In genomic region chr6:15897063-15897934, GRCh38 we compare ENCODE assay signal across 1 cellular context.
TF ChIP-seq lines count a peak whose summit lies in the region.

No MANE protein-coding gene starts in this region.

TF ChIP-seq in K562, 482 proteins besides CTCF, POLR2A, EP300 and RAD21 (continued from another document and continues in another):
- TF ChIP-seq IRF9 (tag; IDR thresholded peaks at IDR 0.05) (0 out of 2 replicates have a peak, but pooled peaks have one; percentile 30), ZNF165 (CRISPR knock-in tag; IDR thresholded peaks at IDR 0.05; ENCODE audit: borderline replicate concordance) (0 out of 2 replicates have a peak, but pooled peaks have one; percentile 40), PHB (CRISPR knock-in tag; IDR thresholded peaks at IDR 0.05) (no peak), RBM39 (optimal IDR thresholded peaks at IDR 0.05; ENCODE audit: low read depth, low read length) (no peak), MEF2A (IDR thresholded peaks at IDR 0.05; ENCODE audit: control insufficient read depth, low read depth, low read length) (no peak), ZEB2 (IDR thresholded peaks at IDR 0.05) (no peak), VEZF1 (CRISPR knock-in tag; IDR thresholded peaks at IDR 0.05) (no peak; the same call in 1 of the 2 replicates), XRCC5 (IDR thresholded peaks at IDR 0.05; ENCODE audit: low read depth, low read length) (0 out of 2 replicates have a peak, but pooled peaks have one; percentile 48), TARDBP (IDR thresholded peaks at IDR 0.05) (no peak), CCNT2 (IDR thresholded peaks at IDR 0.05; ENCODE audit: borderline replicate concordance, extremely low read depth, insufficient read length, low read depth, low read length) (no peak), TAF15 (IDR thresholded peaks at IDR 0.05; ENCODE audit: low read depth, low read length) (no peak), JUN (IDR thresholded peaks at IDR 0.05; ENCODE audit: borderline replicate concordance, low read depth, low read length) (peak; percentile 13; the same call in 1 of the 2 replicates), JUN (CRISPR knock-in tag; IDR thresholded peaks at IDR 0.05; ENCODE audit: borderline replicate concordance) (no peak), TCF7 (IDR thresholded peaks at IDR 0.05; ENCODE audit: borderline replicate concordance) (no peak), HDGF (IDR thresholded peaks at IDR 0.05) (0 out of 2 replicates have a peak, but pooled peaks have one; percentile 60), ARID3A (IDR thresholded peaks at IDR 0.05; ENCODE audit: borderline replicate concordance, low read depth, low read length) (no peak), IFI16 (CRISPR knock-in tag; IDR thresholded peaks at IDR 0.05) (no peak), KLF10 (CRISPR knock-in tag; IDR thresholded peaks at IDR 0.05) (no peak), POLR2H (tag; IDR thresholded peaks at IDR 0.05; ENCODE audit: low read depth) (no peak), SP2 (IDR thresholded peaks at IDR 0.05; ENCODE audit: extremely low read depth, low read depth, low read length, poor library complexity, severe bottlenecking) (no peak), GTF2F1 (IDR thresholded peaks at IDR 0.05; ENCODE audit: low read depth, low read length) (no peak), E2F4 (CRISPR knock-in tag; IDR thresholded peaks at IDR 0.05; ENCODE audit: low read depth) (no peak), IRF1 (CRISPR knock-in tag; IDR thresholded peaks at IDR 0.05; ENCODE audit: borderline replicate concordance) (no peak), ZNF444 (CRISPR knock-in tag; IDR thresholded peaks at IDR 0.05) (no peak), GATAD2B (IDR thresholded peaks at IDR 0.05; ENCODE audit: borderline replicate concordance) (no peak), HNRNPUL1 (IDR thresholded peaks at IDR 0.05; ENCODE audit: low read length) (no peak), ZNF311 (CRISPR knock-in tag; IDR thresholded peaks at IDR 0.05) (peak; percentile 69), SPI1 (IDR thresholded peaks at IDR 0.05; ENCODE audit: borderline replicate concordance, low read depth, low read length) (peak; percentile 73), ZNF41 (CRISPR knock-in tag; conservative IDR thresholded peaks at IDR 0.05) (0 out of 2 replicates have a peak, but pooled peaks have one; percentile 29), CTCFL (IDR thresholded peaks at IDR 0.05; ENCODE audit: borderline replicate concordance, insufficient read depth, low read depth, low read length, poor library complexity, severe bottlenecking) (no peak), MITF (IDR thresholded peaks at IDR 0.05) (peak; percentile 69; the same call in 1 of the 2 replicates), SMAD1 (IDR thresholded peaks at IDR 0.05; ENCODE audit: low read depth, low read length, partially characterized antibody) (no peak), YY1 (IDR thresholded peaks at IDR 0.05; ENCODE audit: borderline replicate concordance in 1 of 3, control insufficient read depth in 1 of 3, extremely low read depth in 1 of 3, insufficient read depth in 3 of 3, insufficient read length in 1 of 3, insufficient replicate concordance in 2 of 3, low read depth in 1 of 3, low read length in 2 of 3) (peak in 1 of 3 experiments; percentile 59), KAT7 (CRISPR knock-in tag; IDR thresholded peaks at IDR 0.05; ENCODE audit: borderline replicate concordance) (no peak), MIER1 (IDR thresholded peaks at IDR 0.05; ENCODE audit: low read depth) (no peak), JUNB (CRISPR knock-in tag; conservative IDR thresholded peaks at IDR 0.05) (no peak), KLF13 (tag; IDR thresholded peaks at IDR 0.05; ENCODE audit: borderline replicate concordance, low read depth) (no peak), NFIC (IDR thresholded peaks at IDR 0.05) (peak; percentile 75), ZNF408 (CRISPR knock-in tag; IDR thresholded peaks at IDR 0.05; ENCODE audit: low read depth) (no peak), XRCC3 (IDR thresholded peaks at IDR 0.05) (no peak), ARID4B (CRISPR knock-in tag; IDR thresholded peaks at IDR 0.05) (no peak), SMAD4 (CRISPR knock-in tag; conservative IDR thresholded peaks at IDR 0.05) (peak; percentile 64; the same call in 1 of the 2 replicates), CGGBP1 (CRISPR knock-in tag; IDR thresholded peaks at IDR 0.05) (no peak), ZBTB34 (CRISPR knock-in tag; IDR thresholded peaks at IDR 0.05) (no peak), ZNF449 (CRISPR knock-in tag; IDR thresholded peaks at IDR 0.05) (peak; percentile 65; the same call in 1 of the 2 replicates), HMGN3 (IDR thresholded peaks at IDR 0.05; ENCODE audit: borderline replicate concordance, extremely low read depth, insufficient read length, low read depth, low read length) (no peak)
